In the genomic region with DNA sequence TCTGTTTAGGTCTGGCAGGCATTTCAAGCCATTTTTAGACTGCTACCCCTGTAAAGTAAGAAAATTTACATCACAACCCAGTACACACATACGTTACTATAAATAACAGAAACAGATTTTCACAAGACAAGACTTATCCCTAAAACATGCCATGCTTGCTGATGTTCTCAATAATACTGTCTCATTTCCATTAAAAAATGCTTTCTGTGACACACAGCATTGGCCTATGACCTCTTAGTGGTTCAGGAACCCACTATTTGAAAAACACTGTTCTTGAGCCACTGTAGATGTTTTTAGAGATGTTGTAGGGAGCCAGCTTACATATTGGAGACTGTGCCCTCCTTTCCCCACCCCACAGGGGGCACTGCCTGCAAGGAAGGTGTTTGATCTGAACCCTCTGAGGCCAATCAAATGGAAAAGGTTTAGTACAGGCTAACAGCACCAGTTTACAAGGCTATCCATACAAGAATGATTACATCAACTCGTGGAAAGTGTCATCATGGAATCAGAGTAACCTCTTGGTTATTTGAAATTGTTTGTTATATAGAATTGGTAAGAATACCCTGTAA, we compare ENCODE assay signal across 9 cellular contexts. TPM values are rescaled to one million over a fixed set of nuclear protein-coding genes. Genes with fewer than 3 reads are reported as not detected.
DNase-seq lines count a peak whose midpoint lies in the region; ATAC-seq and TF ChIP-seq lines count a peak whose summit lies in the region.
"Had no signal": no experiment of that assay in that cellular context is flagged by ENCODE, and none has a peak within 500 bp of the region (broad histone marks: within the 10 kb centered on the region; RNA-seq: fewer than 3 reads in every experiment).

No MANE protein-coding gene starts in this region.

- H3K4me1 Mint-ChIP-seq in glutamatergic neuron (ENCODE audit: low read depth, unreplicated experiment), result peaks cover 41% of the 10 kb centered on the region

- no peak overlapping the region for H3K4me3 ChIP-seq in GM12865 (ENCODE audit: low read depth, low read length)

- in situ Hi-C loops in SK-MEL-5 (cut with HindIII; ENCODE audit: low pct_unique_long_range_greater_than_20kb, low sequenced_read_pairs), result no loop called here

- peak; percentile 10 for TF ChIP-seq CTCF in GM12865 (IDR thresholded peaks at IDR 0.05; ENCODE audit: insufficient read depth, low read depth, low read length, missing control alignments)
- peak; percentile 15 for TF ChIP-seq CTCF in glutamatergic neuron (IDR thresholded peaks at IDR 0.05; ENCODE audit: partially characterized antibody, unreplicated experiment)

- peaks cover 5% of the 10 kb centered on the region for H3K36me3 Mint-ChIP-seq in glutamatergic neuron (ENCODE audit: unreplicated experiment)

- ATAC-seq in HG02884 (IDR thresholded peaks at IDR 0.05; ENCODE audit: unreplicated experiment) (no peak), GM21723 (IDR thresholded peaks at IDR 0.05; ENCODE audit: unreplicated experiment) (no peak), HG02798 (IDR thresholded peaks at IDR 0.05; ENCODE audit: poor library complexity, unreplicated experiment) (no peak)

- H3K27ac Mint-ChIP-seq in glutamatergic neuron (ENCODE audit: unreplicated experiment), result peak overlapping the region; percentile 19
- H3K27ac Mint-ChIP-seq: activated naive CD8-positive, alpha-beta T cell had no signal

- no peak overlapping the region for H3K4me3 Mint-ChIP-seq in glutamatergic neuron (ENCODE audit: unreplicated experiment)
- H3K4me3 Mint-ChIP-seq: activated naive CD8-positive, alpha-beta T cell had no signal

- peak; percentile 12 for DNase-seq in AG08396 (ENCODE audit: low spot score)
- peak; percentile 13 for DNase-seq in GM12865 (ENCODE audit: low read depth)
- DNase-seq in SK-MEL-5 (ENCODE audit: low read depth, low spot score), result peak; percentile 47
- no peak for DNase-seq in glutamatergic neuron
- no peak for DNase-seq in activated CD8-positive, alpha-beta memory T cell treated with anti-CD3 and anti-CD28 coated beads for 24 hours

- peaks cover 5% of the 10 kb centered on the region for H3K9me3 Mint-ChIP-seq in glutamatergic neuron (ENCODE audit: unreplicated experiment)

- H3K27me3 Mint-ChIP-seq in glutamatergic neuron (ENCODE audit: unreplicated experiment), result peaks cover 5% of the 10 kb centered on the region
- H3K27me3 Mint-ChIP-seq: activated naive CD8-positive, alpha-beta T cell had no signal

RNA-seq across cellular contexts. Expression of gene ZSWIM6, which starts 30.8 kb away (rescaled TPM):
- 4.7 and 5.4 TPM in 2 replicates for total RNA-seq in SK-MEL-5 (2014; rRNA removed; shearing (Covaris generic))
- 8.0 and 10.1 TPM in 2 replicates for polyA plus RNA-seq in SK-MEL-5 (2015; cell fraction: cytosol; rRNA removed)
- 32.1 and 35.3 TPM in 2 replicates for polyA plus RNA-seq in SK-MEL-5 (2015; cell fraction: nucleus; rRNA removed)
- total RNA-seq in glutamatergic neuron (ENCODE audit: unreplicated experiment), result 50.2 TPM

Comparison
In these comparisons a context has a peak if more than half of its experiments do, and no peak if none do; other contexts are left out.
1. DNase-seq: peak in AG08396 (single experiment), GM12865 (single experiment) and SK-MEL-5 (single experiment); none in glutamatergic neuron (single experiment) and activated CD8-positive, alpha-beta memory T cell treated with anti-CD3 and anti-CD28 coated beads for 24 hours (single experiment).